ENCODE assay signal across 25 cellular contexts in the genomic region with DNA sequence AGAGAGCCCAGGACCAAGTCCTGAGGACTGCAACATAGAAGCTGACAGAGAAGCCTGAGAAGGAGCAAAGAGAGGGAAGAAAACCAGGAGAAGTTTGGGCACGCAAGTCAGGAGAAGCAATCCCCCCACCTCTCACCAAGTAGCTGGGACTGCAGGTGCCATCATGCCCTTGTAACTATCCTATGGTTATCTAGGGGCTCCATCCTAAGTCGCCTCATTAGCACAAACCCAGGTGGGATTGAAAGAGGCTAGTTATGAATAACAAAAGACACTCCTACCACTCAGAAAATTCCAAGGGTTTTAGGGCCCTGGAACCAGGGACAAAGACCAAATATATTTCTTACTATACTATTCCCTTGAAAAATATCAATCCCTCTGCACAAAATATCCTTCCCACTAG. TPM values are rescaled to one million over a fixed set of nuclear protein-coding genes. Genes with fewer than 3 reads are reported as not detected.
DNase-seq lines count a peak whose midpoint lies in the region; ATAC-seq lines count a peak whose summit lies in the region.
"Had no signal": no experiment of that assay in that cellular context is flagged by ENCODE, and none has a peak within 500 bp of the region (broad histone marks: within the 10 kb centered on the region; RNA-seq: fewer than 3 reads in every experiment).

No MANE protein-coding gene starts in this region.

- H3K4me3 Mint-ChIP-seq in activated CD4-positive, alpha-beta T cell treated with anti-CD3 and anti-CD28 coated beads, Interleukin-2, amount 10 ng/mL, durations not matched to agents 24 days and 14 days: no peak overlapping the region
- peak overlapping the region; percentile 78 for H3K4me3 Mint-ChIP-seq in activated T-helper 17 cell treated with anti-CD3 and anti-CD28 coated beads, Interleukin-2, amount 50 U/mL, for 72 hours
- H3K4me3 Mint-ChIP-seq: H9, HFFc6 had no signal

- H3K27me3 ChIP-seq in H7 (ENCODE audit: control insufficient read depth, insufficient read depth, low read length): no peaks in the 10 kb centered on the region
- H3K27me3 ChIP-seq: SJCRH30 had no signal

- no peak overlapping the region for H3K4me3 ChIP-seq in H7 (ENCODE audit: insufficient read depth, low read depth, low read length)
- H3K4me3 ChIP-seq in iPS-18c (ENCODE audit: insufficient read depth, low read depth, low read length): peak overlapping the region; percentile 4; the same call in 1 of the 2 replicates
- H3K4me3 ChIP-seq: SJCRH30 had no signal

- no peak for ATAC-seq in activated T-helper 17 cell treated with anti-CD3 and anti-CD28 coated beads, Interleukin-2, amount 50 U/mL, for 72 hours (replicated peaks)
- ATAC-seq in GM21423 (IDR thresholded peaks at IDR 0.05; ENCODE audit: unreplicated experiment) (no peak), HG03571 (IDR thresholded peaks at IDR 0.05; ENCODE audit: unreplicated experiment) (no peak)

- H3K27ac Mint-ChIP-seq in activated CD4-positive, alpha-beta T cell treated with anti-CD3 and anti-CD28 coated beads, Interleukin-2, amount 10 ng/mL, durations not matched to agents 24 days and 14 days: peak overlapping the region; percentile 23
- H3K27ac Mint-ChIP-seq in activated T-helper 17 cell treated with anti-CD3 and anti-CD28 coated beads, Interleukin-2, amount 50 U/mL, for 72 hours: peak overlapping the region; percentile 94
- H3K27ac Mint-ChIP-seq: HFFc6 had no signal

- no peaks in the 10 kb centered on the region for H3K36me3 ChIP-seq in H7 (replicated peaks; ENCODE audit: control insufficient read depth, insufficient read depth, low read length)
- H3K36me3 ChIP-seq: SJCRH30 had no signal

- peaks cover 48% of the 10 kb centered on the region for H3K4me1 Mint-ChIP-seq in activated CD4-positive, alpha-beta T cell treated with anti-CD3 and anti-CD28 coated beads, Interleukin-2, amount 10 ng/mL, durations not matched to agents 24 days and 14 days
- peaks cover 48% of the 10 kb centered on the region for H3K4me1 Mint-ChIP-seq in activated T-helper 17 cell treated with anti-CD3 and anti-CD28 coated beads, Interleukin-2, amount 50 U/mL, for 72 hours

- H3K9me3 ChIP-seq in iPS-18c (ENCODE audit: control insufficient read depth, insufficient read depth, low read length): no peaks in the 10 kb centered on the region
- H3K9me3 ChIP-seq: SJCRH30 had no signal

- intact Hi-C loops in activated CD4-positive, alpha-beta T cell treated with anti-CD3 and anti-CD28 coated beads, Interleukin-2, amount 10 ng/mL, durations not matched to agents 24 days and 14 days (cut with micrococcal nuclease): no loop called here

- no peak for DNase-seq in activated CD4-positive, alpha-beta T cell treated with anti-CD3 and anti-CD28 coated beads, Interleukin-2, amount 10 ng/mL, durations not matched to agents 24 days and 14 days
- DNase-seq in activated CD4-positive, alpha-beta T cell treated with anti-CD3 and anti-CD28 coated beads for 1 hour: no peak
- DNase-seq in H7: peak; percentile 39
- no peak for DNase-seq in stimulated activated CD4-positive, alpha-beta T cell treated with anti-CD3 and anti-CD28 coated beads, Interleukin-12 subunit alpha, Interleukin-12 subunit beta, amount 100 ng/mL, for 4 hours
- DNase-seq: AML-193; C1 segment of cervical spinal cord; DMS53; GF-D8; H9; HFFc6; Kasumi-1; NCI-H1436; NCI-H187 treated with DMSO at 0.1 percent for 48 hours; NCI-H2107; NCI-H510A treated with DMSO at 0.1 percent for 48 hours; NCI-H774; NK-92 treated with Interleukin-12 subunit alpha and Interleukin-12 subunit beta, amount 100 ng/mL, for 24 hours; SJCRH30 had no signal

- peaks cover 54% of the 10 kb centered on the region for H3K36me3 Mint-ChIP-seq in activated CD4-positive, alpha-beta T cell treated with anti-CD3 and anti-CD28 coated beads, Interleukin-2, amount 10 ng/mL, durations not matched to agents 24 days and 14 days (ENCODE audit: low read depth)
- peaks cover 86% of the 10 kb centered on the region for H3K36me3 Mint-ChIP-seq in activated T-helper 17 cell treated with anti-CD3 and anti-CD28 coated beads, Interleukin-2, amount 50 U/mL, for 72 hours (ENCODE audit: low read depth)

- no peaks in the 10 kb centered on the region for H3K27me3 Mint-ChIP-seq in activated CD4-positive, alpha-beta T cell treated with anti-CD3 and anti-CD28 coated beads, Interleukin-2, amount 10 ng/mL, durations not matched to agents 24 days and 14 days
- no peaks in the 10 kb centered on the region for H3K27me3 Mint-ChIP-seq in activated T-helper 17 cell treated with anti-CD3 and anti-CD28 coated beads, Interleukin-2, amount 50 U/mL, for 72 hours

- peaks cover 17% of the 10 kb centered on the region for H3K9me3 Mint-ChIP-seq in activated CD4-positive, alpha-beta T cell treated with anti-CD3 and anti-CD28 coated beads, Interleukin-2, amount 10 ng/mL, durations not matched to agents 24 days and 14 days
- H3K9me3 Mint-ChIP-seq in activated T-helper 17 cell treated with anti-CD3 and anti-CD28 coated beads, Interleukin-2, amount 50 U/mL, for 72 hours: peaks cover 10% of the 10 kb centered on the region
- H3K9me3 Mint-ChIP-seq: HFFc6 had no signal

RNA-seq across cellular contexts. Expression of a gene that starts 53.5 kb away (rescaled TPM):
- 86.6 and 88.9 TPM in 2 replicates for total RNA-seq in activated CD4-positive, alpha-beta T cell treated with anti-CD3 and anti-CD28 coated beads, Interleukin-2, amount 10 ng/mL, durations not matched to agents 24 days and 14 days
- total RNA-seq in H7 (2014; rRNA removed; shearing (Covaris generic)): not detected in 2 replicates
- 100 to 1,000 TPM; 207 to 271 TPM for total RNA-seq in activated T-helper 17 cell treated with anti-CD3 and anti-CD28 coated beads, Interleukin-2, amount 50 U/mL, for 72 hours
- total RNA-seq: A172, HFFc6, MCF 10A, OCI-LY7, SJCRH30 had no signal

Comparison
In these comparisons a context has a peak if more than half of its experiments do, and no peak if none do; other contexts are left out.
1. RNA of a gene that starts 53.5 kb away (total RNA-seq): 207 to 271 TPM in activated T-helper 17 cell treated with anti-CD3 and anti-CD28 coated beads, Interleukin-2, amount 50 U/mL, for 72 hours and 86.6 to 88.9 TPM in activated CD4-positive, alpha-beta T cell treated with anti-CD3 and anti-CD28 coated beads, Interleukin-2, amount 10 ng/mL, durations not matched to agents 24 days and 14 days; not detected in H7; every median in the first group is over 10 times any median in the second.